8 cellular contexts compared by ENCODE assay signal in the genomic region with DNA sequence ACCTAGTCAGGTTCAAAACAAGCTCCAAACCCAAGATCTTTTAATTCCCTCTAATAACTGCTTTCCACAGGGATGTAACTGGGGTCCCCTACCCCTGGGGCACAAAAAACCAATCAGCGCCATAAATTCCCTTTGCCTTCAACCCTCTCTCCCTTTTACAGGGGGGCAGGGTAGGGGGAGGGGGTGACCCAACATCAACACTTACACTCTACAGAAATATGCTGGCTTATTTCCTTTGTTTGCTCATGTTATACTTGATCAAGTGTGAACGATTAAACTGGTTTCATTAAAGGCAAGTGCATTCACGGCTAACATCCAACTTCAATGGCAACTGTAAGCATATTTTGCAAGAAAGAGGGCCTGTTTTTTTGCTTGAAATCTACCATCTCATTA. TPM values are rescaled to one million over a fixed set of nuclear protein-coding genes. Genes with fewer than 3 reads are reported as not detected.
DNase-seq lines count a peak whose midpoint lies in the region; ATAC-seq and FAIRE-seq lines count a peak whose summit lies in the region.

No MANE protein-coding gene starts in this region.

- H3K27ac Mint-ChIP-seq in T-cell, result peak overlapping the region in 1 of 2 donors; percentile 6

- H3K27ac ChIP-seq in iPS-18a (ENCODE audit: low read length), result no peak overlapping the region
- H3K27ac ChIP-seq in small intestine (ENCODE audit: low read depth in 1 of 2, low read length in 1 of 2), result peak overlapping the region; percentile 79 to 87

- ATAC-seq in T-cell (replicated peaks in 1 of 4) (no peak), GM19463 (IDR thresholded peaks at IDR 0.05; ENCODE audit: unreplicated experiment) (no peak)
- no peak for ATAC-seq in activated CD4-positive, CD25-positive, alpha-beta regulatory T cell treated with anti-CD3 and anti-CD28 coated beads, Interleukin-2, amount 50 U/mL, for 24 hours

- H3K27me3 ChIP-seq in iPS-18a (ENCODE audit: control insufficient read depth, insufficient read depth, low read length) (no peaks in the 10 kb centered on the region), small intestine (ENCODE audit: control insufficient read depth in 2 of 2, insufficient read depth in 2 of 2, low read length in 2 of 2) (no peaks in the 10 kb centered on the region)

- CTCF ChIA-PET in T-cell (lab: Charles Lee), result interaction anchor here in 1 of 2 donors (0.7 kb wide), 1 partner anchor 84 kb away, joined by 5 read pairs; no protein-coding TSS in a partner anchor

- DNase-seq in DMS 273 (lab: John Stamatoyannopoulos, UW; ENCODE audit: unreplicated experiment), result peak; percentile 21
- no peak for DNase-seq in DMS 273 treated with DMSO at 0.1 percent for 48 hours (lab: John Stamatoyannopoulos, UW)
- DNase-seq in T-cell, result no peak
- DNase-seq in small intestine, result peak; percentile 48
- DNase-seq in mucosa of gallbladder (ENCODE audit: low spot score), result no peak

- POLR2A ChIA-PET in T-cell (lab: Charles Lee), result no interaction called here

- no peaks in the 10 kb centered on the region for H3K36me3 Mint-ChIP-seq in T-cell

- H3K9me3 Mint-ChIP-seq in T-cell, result no peaks in the 10 kb centered on the region

- FAIRE-seq in small intestine (lab: Jason Lieb, UNC), result no peak

- H3K4me1 ChIP-seq in iPS-18a (ENCODE audit: control insufficient read depth, low read depth, low read length) (peaks cover 53% of the 10 kb centered on the region), small intestine (ENCODE audit: control insufficient read depth in 2 of 2, insufficient read depth in 1 of 2, low read depth in 1 of 2, low read length in 1 of 2) (peaks cover 2 to 10% of the 10 kb centered on the region in 2 donors)

- 12 to 31% (median 13%) methylated on average over 3 of the region's 3 CpGs for whole genome bisulfite sequencing in small intestine, 3 donors

- H3K36me3 ChIP-seq in iPS-18a (ENCODE audit: control insufficient read depth, low read depth, low read length) (no peaks in the 10 kb centered on the region), small intestine (ENCODE audit: control insufficient read depth in 2 of 2, insufficient read depth in 2 of 2, low read length in 2 of 2) (no peaks in the 10 kb centered on the region)

- peaks cover 6 to 14% (median 7%) of the 10 kb centered on the region in 3 donors for H3K4me1 Mint-ChIP-seq in T-cell

- peak overlapping the region; percentile 76 for H3K4me3 ChIP-seq in iPS-18a (ENCODE audit: low read length)
- peak overlapping the region; percentile 14 to 39 for H3K4me3 ChIP-seq in small intestine (ENCODE audit: low read depth in 1 of 2, low read length in 2 of 2)

- no peaks in the 10 kb centered on the region for H3K9me3 ChIP-seq in iPS-18a (ENCODE audit: control insufficient read depth, low read depth, low read length)
- no peaks in the 10 kb centered on the region for H3K9me3 ChIP-seq in small intestine (ENCODE audit: control insufficient read depth, low read depth)

- peak overlapping the region; percentile 55 to 75 (median 57) for H3K4me3 Mint-ChIP-seq in T-cell

- H3K27me3 Mint-ChIP-seq in T-cell, result peaks cover 55 to 64% of the 10 kb centered on the region in 2 donors

- peak overlapping the region; percentile 67 for H3K9ac ChIP-seq in iPS-18a (ENCODE audit: low read length)

RNA-seq across cellular contexts. Expression of a gene that starts 2.9 kb away (rescaled TPM):
- total RNA-seq in T-cell (1 to 10 TPM; 1.1 to 5.8 (median 3.1) TPM), mucosa of gallbladder (99.5 TPM)
- polyA plus RNA-seq in small intestine, result 10 to 100 TPM; 38.1 to 52.6 (median 45.6) TPM

Comparison
In these comparisons a context has a peak if more than half of its experiments do, and no peak if none do; other contexts are left out.
1. DNase-seq: peak in DMS 273 (single experiment) and small intestine (single experiment); none in DMS 273 treated with DMSO at 0.1 percent for 48 hours (single experiment), T-cell (0 of 34) and mucosa of gallbladder (single experiment).
2. RNA of a gene that starts 2.9 kb away (total RNA-seq): 99.5 TPM in mucosa of gallbladder (single experiment); 1.1 to 5.8 TPM in T-cell; every median in the first group is over 10 times any median in the second.